ENCODE assay signal across 1 cellular context in the genomic region with DNA sequence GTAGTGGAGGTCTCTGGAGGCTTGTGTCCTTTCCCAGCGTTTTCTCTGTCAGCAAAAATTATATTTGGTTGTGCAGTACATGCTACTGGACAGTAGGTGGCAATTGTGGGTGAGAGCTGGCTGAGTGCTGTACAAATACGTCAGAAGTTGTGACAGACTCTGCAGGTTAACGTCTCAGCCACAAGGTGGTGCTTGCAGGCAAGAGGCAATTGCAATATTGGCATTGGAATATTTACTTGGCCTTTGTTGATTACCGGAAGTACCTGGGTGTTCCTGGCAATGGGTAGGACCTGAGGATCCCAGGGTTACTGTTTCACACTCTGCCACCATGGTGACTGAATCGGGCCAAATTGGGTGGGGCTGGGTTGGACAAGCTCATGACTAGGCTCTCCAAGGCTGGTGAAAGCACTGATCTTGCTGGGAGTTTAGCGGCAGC.
TF ChIP-seq lines count a peak whose summit lies in the region.

No MANE protein-coding gene starts in this region.

TF ChIP-seq in SK-N-SH treated with all-trans-retinoic acid at 6 μM for 48 hours, 23 proteins besides CTCF, POLR2A, EP300 and RAD21 (continued from another document):
- TF ChIP-seq, protein P1, sequence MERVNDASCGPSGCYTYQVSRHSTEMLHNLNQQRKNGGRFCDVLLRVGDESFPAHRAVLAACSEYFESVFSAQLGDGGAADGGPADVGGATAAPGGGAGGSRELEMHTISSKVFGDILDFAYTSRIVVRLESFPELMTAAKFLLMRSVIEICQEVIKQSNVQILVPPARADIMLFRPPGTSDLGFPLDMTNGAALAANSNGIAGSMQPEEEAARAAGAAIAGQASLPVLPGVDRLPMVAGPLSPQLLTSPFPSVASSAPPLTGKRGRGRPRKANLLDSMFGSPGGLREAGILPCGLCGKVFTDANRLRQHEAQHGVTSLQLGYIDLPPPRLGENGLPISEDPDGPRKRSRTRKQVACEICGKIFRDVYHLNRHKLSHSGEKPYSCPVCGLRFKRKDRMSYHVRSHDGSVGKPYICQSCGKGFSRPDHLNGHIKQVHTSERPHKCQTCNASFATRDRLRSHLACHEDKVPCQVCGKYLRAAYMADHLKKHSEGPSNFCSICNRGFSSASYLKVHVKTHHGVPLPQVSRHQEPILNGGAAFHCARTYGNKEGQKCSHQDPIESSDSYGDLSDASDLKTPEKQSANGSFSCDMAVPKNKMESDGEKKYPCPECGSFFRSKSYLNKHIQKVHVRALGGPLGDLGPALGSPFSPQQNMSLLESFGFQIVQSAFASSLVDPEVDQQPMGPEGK (CRISPR knock-in tag; IDR thresholded peaks at IDR 0.05; ENCODE audit: borderline replicate concordance), result no peak
- TF ChIP-seq TCF4 (CRISPR knock-in tag; IDR thresholded peaks at IDR 0.05; ENCODE audit: borderline replicate concordance) (no peak), ESRRG (CRISPR knock-in tag; IDR thresholded peaks at IDR 0.05) (no peak), SNAI2 (CRISPR knock-in tag; IDR thresholded peaks at IDR 0.05) (no peak), ZFP30 (CRISPR knock-in tag; IDR thresholded peaks at IDR 0.05) (no peak), CSDC2 (CRISPR knock-in tag; IDR thresholded peaks at IDR 0.05) (no peak), GLIS3 (CRISPR knock-in tag; IDR thresholded peaks at IDR 0.05) (no peak), RARB (CRISPR knock-in tag; IDR thresholded peaks at IDR 0.05) (no peak)
- TF ChIP-seq, protein P2, sequence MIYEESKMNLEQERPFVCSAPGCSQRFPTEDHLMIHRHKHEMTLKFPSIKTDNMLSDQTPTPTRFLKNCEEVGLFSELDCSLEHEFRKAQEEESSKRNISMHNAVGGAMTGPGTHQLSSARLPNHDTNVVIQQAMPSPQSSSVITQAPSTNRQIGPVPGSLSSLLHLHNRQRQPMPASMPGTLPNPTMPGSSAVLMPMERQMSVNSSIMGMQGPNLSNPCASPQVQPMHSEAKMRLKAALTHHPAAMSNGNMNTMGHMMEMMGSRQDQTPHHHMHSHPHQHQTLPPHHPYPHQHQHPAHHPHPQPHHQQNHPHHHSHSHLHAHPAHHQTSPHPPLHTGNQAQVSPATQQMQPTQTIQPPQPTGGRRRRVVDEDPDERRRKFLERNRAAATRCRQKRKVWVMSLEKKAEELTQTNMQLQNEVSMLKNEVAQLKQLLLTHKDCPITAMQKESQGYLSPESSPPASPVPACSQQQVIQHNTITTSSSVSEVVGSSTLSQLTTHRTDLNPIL (CRISPR knock-in tag; IDR thresholded peaks at IDR 0.05; ENCODE audit: low read depth), result no peak
- TF ChIP-seq, protein P3, sequence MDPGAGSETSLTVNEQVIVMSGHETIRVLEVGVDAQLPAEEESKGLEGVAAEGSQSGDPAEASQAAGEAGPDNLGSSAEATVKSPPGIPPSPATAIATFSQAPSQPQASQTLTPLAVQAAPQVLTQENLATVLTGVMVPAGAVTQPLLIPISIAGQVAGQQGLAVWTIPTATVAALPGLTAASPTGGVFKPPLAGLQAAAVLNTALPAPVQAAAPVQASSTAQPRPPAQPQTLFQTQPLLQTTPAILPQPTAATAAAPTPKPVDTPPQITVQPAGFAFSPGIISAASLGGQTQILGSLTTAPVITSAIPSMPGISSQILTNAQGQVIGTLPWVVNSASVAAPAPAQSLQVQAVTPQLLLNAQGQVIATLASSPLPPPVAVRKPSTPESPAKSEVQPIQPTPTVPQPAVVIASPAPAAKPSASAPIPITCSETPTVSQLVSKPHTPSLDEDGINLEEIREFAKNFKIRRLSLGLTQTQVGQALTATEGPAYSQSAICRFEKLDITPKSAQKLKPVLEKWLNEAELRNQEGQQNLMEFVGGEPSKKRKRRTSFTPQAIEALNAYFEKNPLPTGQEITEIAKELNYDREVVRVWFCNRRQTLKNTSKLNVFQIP (CRISPR knock-in tag; IDR thresholded peaks at IDR 0.05; ENCODE audit: borderline replicate concordance, low read depth), result no peak
